3 cellular contexts compared by ENCODE assay signal in genomic region chr1:8197493-8198282, GRCh38.
TF ChIP-seq lines count a peak whose summit lies in the region.

No MANE protein-coding gene starts in this region.

TF ChIP-seq in HEK293, 187 proteins besides CTCF, POLR2A, EP300 and RAD21 (continued from another document):
- TF ChIP-seq ZNF404 (tag by site-specific recombination; IDR thresholded peaks at IDR 0.05), result no peak
- TF ChIP-seq, protein P1, sequence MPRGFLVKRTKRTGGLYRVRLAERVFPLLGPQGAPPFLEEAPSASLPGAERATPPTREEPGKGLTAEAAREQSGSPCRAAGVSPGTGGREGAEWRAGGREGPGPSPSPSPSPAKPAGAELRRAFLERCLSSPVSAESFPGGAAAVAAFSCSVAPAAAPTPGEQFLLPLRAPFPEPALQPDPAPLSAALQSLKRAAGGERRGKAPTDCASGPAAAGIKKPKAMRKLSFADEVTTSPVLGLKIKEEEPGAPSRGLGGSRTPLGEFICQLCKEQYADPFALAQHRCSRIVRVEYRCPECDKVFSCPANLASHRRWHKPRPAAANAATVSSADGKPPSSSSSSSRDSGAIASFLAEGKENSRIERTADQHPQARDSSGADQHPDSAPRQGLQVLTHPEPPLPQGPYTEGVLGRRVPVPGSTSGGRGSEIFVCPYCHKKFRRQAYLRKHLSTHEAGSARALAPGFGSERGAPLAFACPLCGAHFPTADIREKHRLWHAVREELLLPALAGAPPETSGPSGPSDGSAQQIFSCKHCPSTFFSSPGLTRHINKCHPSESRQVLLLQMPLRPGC (tag by site-specific recombination; IDR thresholded peaks at IDR 0.05), result no peak
- TF ChIP-seq ZFP41 (tag by site-specific recombination; IDR thresholded peaks at IDR 0.05; ENCODE audit: borderline replicate concordance), result no peak
- no peak for TF ChIP-seq ZNF423 (tag by site-specific recombination; IDR thresholded peaks at IDR 0.05)

TF ChIP-seq in K562, 482 proteins besides CTCF, POLR2A, EP300 and RAD21 (continued from another document and continues in another):
- no peak for TF ChIP-seq ZBTB49 (CRISPR knock-in tag; IDR thresholded peaks at IDR 0.05; ENCODE audit: borderline replicate concordance)
- TF ChIP-seq ZNF551 (CRISPR knock-in tag; IDR thresholded peaks at IDR 0.05), result no peak
- peak; percentile 97 for TF ChIP-seq JUND (IDR thresholded peaks at IDR 0.05; ENCODE audit: borderline replicate concordance, low read depth, low read length)
- TF ChIP-seq JUND (tag; IDR thresholded peaks at IDR 0.05; ENCODE audit: borderline replicate concordance, low read depth, low read length), result peak; percentile 94; the same call in 2 of the 3 replicates
- TF ChIP-seq, protein P2, sequence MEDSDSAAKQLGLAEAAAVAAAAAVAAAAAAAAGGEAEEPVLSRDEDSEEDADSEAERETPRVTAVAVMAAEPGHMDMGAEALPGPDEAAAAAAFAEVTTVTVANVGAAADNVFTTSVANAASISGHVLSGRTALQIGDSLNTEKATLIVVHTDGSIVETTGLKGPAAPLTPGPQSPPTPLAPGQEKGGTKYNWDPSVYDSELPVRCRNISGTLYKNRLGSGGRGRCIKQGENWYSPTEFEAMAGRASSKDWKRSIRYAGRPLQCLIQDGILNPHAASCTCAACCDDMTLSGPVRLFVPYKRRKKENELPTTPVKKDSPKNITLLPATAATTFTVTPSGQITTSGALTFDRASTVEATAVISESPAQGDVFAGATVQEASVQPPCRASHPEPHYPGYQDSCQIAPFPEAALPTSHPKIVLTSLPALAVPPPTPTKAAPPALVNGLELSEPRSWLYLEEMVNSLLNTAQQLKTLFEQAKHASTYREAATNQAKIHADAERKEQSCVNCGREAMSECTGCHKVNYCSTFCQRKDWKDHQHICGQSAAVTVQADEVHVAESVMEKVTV (CRISPR knock-in tag; IDR thresholded peaks at IDR 0.05), result no peak
- peak; percentile 94 for TF ChIP-seq PML (IDR thresholded peaks at IDR 0.05; ENCODE audit: low read length)
- peak; percentile 95 for TF ChIP-seq NEUROD1 (IDR thresholded peaks at IDR 0.05; ENCODE audit: borderline replicate concordance, low read depth, low read length, partially characterized antibody)
- TF ChIP-seq PRPF4 (IDR thresholded peaks at IDR 0.05; ENCODE audit: insufficient read depth, low read depth, low read length, poor library complexity, severe bottlenecking), result no peak
- no peak for TF ChIP-seq PURB (CRISPR knock-in tag; IDR thresholded peaks at IDR 0.05; ENCODE audit: low read depth)
- no peak for TF ChIP-seq RBM15 (IDR thresholded peaks at IDR 0.05; ENCODE audit: insufficient read depth, low read length)
- peak; percentile 40 for TF ChIP-seq ZFP36 (IDR thresholded peaks at IDR 0.05; ENCODE audit: low read depth, low read length, partially characterized antibody)
- TF ChIP-seq GABPB2 (CRISPR knock-in tag; conservative IDR thresholded peaks at IDR 0.05), result no peak
- TF ChIP-seq SIX5 (IDR thresholded peaks at IDR 0.05; ENCODE audit: borderline replicate concordance in 1 of 2, insufficient read depth in 1 of 2, low read depth in 1 of 2, low read length in 2 of 2), result no peak
- peak; percentile 73; the same call in 1 of the 2 replicates for TF ChIP-seq MEF2D (tag; conservative IDR thresholded peaks at IDR 0.05; ENCODE audit: low read depth)
- no peak for TF ChIP-seq ETS2 (tag; IDR thresholded peaks at IDR 0.05; ENCODE audit: borderline replicate concordance, poor library complexity, severe bottlenecking)
- peak; percentile 40 for TF ChIP-seq RBM25 (IDR thresholded peaks at IDR 0.05; ENCODE audit: low read depth, low read length, severe bottlenecking)
- no peak for TF ChIP-seq ZNF23 (CRISPR knock-in tag; IDR thresholded peaks at IDR 0.05)
- TF ChIP-seq U2AF1 (optimal IDR thresholded peaks at IDR 0.05; ENCODE audit: low read depth, low read length), result no peak
- TF ChIP-seq HDAC3 (IDR thresholded peaks at IDR 0.05; ENCODE audit: borderline replicate concordance, partially characterized antibody), result peak; percentile 89
- TF ChIP-seq MIER1 (IDR thresholded peaks at IDR 0.05; ENCODE audit: low read depth), result peak; percentile 70
- peak; percentile 97 for TF ChIP-seq NCOR1 (IDR thresholded peaks at IDR 0.05)
- peak; percentile 84 for TF ChIP-seq MEIS2 (IDR thresholded peaks at IDR 0.05; ENCODE audit: partially characterized antibody)
- TF ChIP-seq TCF3 (CRISPR knock-in tag; IDR thresholded peaks at IDR 0.05), result peak; percentile 98
- peak; percentile 72; the same call in 1 of the 2 replicates for TF ChIP-seq ZNF197 (CRISPR knock-in tag; IDR thresholded peaks at IDR 0.05; ENCODE audit: low read depth)
- no peak for TF ChIP-seq ATF1 (CRISPR knock-in tag; IDR thresholded peaks at IDR 0.05)
- peak; percentile 69 for TF ChIP-seq ATF1 (tag; IDR thresholded peaks at IDR 0.05)
- no peak for TF ChIP-seq ZNF232 (CRISPR knock-in tag; IDR thresholded peaks at IDR 0.05)
- TF ChIP-seq GMEB1 (CRISPR knock-in tag; IDR thresholded peaks at IDR 0.05), result no peak

TF ChIP-seq in HepG2, 621 proteins besides CTCF, POLR2A, EP300 and RAD21 (continued from another document and continues in another):
- no peak for TF ChIP-seq ATM (IDR thresholded peaks at IDR 0.05; ENCODE audit: borderline replicate concordance)
- TF ChIP-seq POLR2G (IDR thresholded peaks at IDR 0.05; ENCODE audit: low read depth, low read length), result no peak
- TF ChIP-seq ZNF230 (CRISPR knock-in tag; IDR thresholded peaks at IDR 0.05), result no peak
- no peak; the same call in 1 of the 2 replicates for TF ChIP-seq GMEB1 (CRISPR knock-in tag; IDR thresholded peaks at IDR 0.05; ENCODE audit: borderline replicate concordance)
- peak; percentile 34; the same call in 1 of the 2 replicates for TF ChIP-seq TARDBP (CRISPR knock-in tag; IDR thresholded peaks at IDR 0.05)
- TF ChIP-seq RBM22 (optimal IDR thresholded peaks at IDR 0.05; ENCODE audit: low read length), result no peak
- TF ChIP-seq, protein P3, sequence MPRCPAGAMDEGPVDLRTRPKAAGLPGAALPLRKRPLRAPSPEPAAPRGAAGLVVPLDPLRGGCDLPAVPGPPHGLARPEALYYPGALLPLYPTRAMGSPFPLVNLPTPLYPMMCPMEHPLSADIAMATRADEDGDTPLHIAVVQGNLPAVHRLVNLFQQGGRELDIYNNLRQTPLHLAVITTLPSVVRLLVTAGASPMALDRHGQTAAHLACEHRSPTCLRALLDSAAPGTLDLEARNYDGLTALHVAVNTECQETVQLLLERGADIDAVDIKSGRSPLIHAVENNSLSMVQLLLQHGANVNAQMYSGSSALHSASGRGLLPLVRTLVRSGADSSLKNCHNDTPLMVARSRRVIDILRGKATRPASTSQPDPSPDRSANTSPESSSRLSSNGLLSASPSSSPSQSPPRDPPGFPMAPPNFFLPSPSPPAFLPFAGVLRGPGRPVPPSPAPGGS (CRISPR knock-in tag; IDR thresholded peaks at IDR 0.05), result no peak; the same call in 1 of the 2 replicates
- TF ChIP-seq ZNF569 (CRISPR knock-in tag; IDR thresholded peaks at IDR 0.05; ENCODE audit: borderline replicate concordance), result no peak
- 0 out of 2 replicates have a peak, but pooled peaks have one; percentile 49 for TF ChIP-seq ZNF280D (CRISPR knock-in tag; IDR thresholded peaks at IDR 0.05)
- no peak for TF ChIP-seq ZC3H13 (CRISPR knock-in tag; IDR thresholded peaks at IDR 0.05)
- TF ChIP-seq TEF (CRISPR knock-in tag; IDR thresholded peaks at IDR 0.05), result no peak
- TF ChIP-seq NBN (conservative IDR thresholded peaks at IDR 0.05), result no peak
- peak; percentile 56; the same call in 1 of the 2 replicates for TF ChIP-seq SMAD3 (CRISPR knock-in tag; IDR thresholded peaks at IDR 0.05)
- peak; percentile 76; the same call in 1 of the 2 replicates for TF ChIP-seq KDM5B (CRISPR knock-in tag; IDR thresholded peaks at IDR 0.05; ENCODE audit: borderline replicate concordance)
- TF ChIP-seq ZIK1 (CRISPR knock-in tag; IDR thresholded peaks at IDR 0.05; ENCODE audit: borderline replicate concordance, low read depth), result no peak
- TF ChIP-seq ZNF274 (CRISPR knock-in tag; IDR thresholded peaks at IDR 0.05), result peak; percentile 59; the same call in 1 of the 2 replicates
- no peak for TF ChIP-seq ZNF383 (CRISPR knock-in tag; IDR thresholded peaks at IDR 0.05; ENCODE audit: borderline replicate concordance)
- TF ChIP-seq MZF1 (CRISPR knock-in tag; IDR thresholded peaks at IDR 0.05; ENCODE audit: borderline replicate concordance), result no peak
- no peak for TF ChIP-seq ZHX2 (IDR thresholded peaks at IDR 0.05; ENCODE audit: low read depth)
- TF ChIP-seq ZHX2 (CRISPR knock-in tag; IDR thresholded peaks at IDR 0.05; ENCODE audit: borderline replicate concordance), result no peak
- no peak for TF ChIP-seq ZNF766 (CRISPR knock-in tag; IDR thresholded peaks at IDR 0.05; ENCODE audit: borderline replicate concordance)
